ENCODE assay signal across 24 cellular contexts in the genomic region with DNA sequence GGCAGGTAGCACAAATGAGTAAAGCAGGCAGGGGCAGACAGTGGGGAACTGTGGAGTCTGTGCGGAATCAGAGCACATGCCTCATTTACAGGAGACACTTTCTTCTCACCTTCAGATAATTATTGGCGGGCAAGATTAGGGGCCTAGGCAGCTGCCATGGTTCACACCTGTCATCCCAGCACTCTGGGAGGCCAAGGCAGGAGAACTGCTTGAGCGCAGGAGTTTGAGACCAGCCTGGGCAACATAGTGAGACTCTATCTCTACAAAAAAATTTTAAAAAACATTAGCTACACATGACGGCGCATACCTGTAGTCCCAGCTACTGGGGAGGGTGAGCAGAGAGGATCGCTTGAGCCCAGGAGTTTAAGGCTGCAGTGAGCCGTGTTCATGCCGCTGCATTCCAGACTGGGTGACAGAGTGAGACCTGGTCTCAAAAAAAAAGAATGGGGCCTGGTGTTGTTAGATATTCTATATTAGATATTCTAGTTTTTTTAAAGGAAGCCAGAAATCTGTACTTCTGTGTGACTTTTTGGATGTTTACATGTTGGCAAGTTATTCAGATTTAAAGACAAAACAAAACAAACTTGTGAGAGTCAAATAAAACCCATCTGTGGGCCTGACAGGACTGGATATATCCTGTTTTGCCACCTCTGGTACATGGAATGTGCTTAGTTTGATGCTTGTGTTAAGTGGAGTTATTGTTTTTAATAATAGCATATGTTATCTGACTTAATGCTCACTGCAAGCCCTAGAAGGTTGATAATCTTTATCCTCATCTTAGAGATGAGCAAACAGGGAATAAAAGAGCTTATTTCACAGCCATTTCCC. TPM values are rescaled to one million over a fixed set of nuclear protein-coding genes. Genes with fewer than 3 reads are reported as not detected.
DNase-seq lines count a peak whose midpoint lies in the region; ATAC-seq, FAIRE-seq and TF ChIP-seq lines count a peak whose summit lies in the region.
"Had no signal": no experiment of that assay in that cellular context is flagged by ENCODE, and none has a peak within 500 bp of the region (broad histone marks: within the 10 kb centered on the region; RNA-seq: fewer than 3 reads in every experiment).

No MANE protein-coding gene starts in this region.

- peaks cover 9% of the 10 kb centered on the region for H3K36me3 ChIP-seq in left ventricle myocardium inferior
- peaks cover 40 to 43% of the 10 kb centered on the region in 2 experiments for H3K36me3 ChIP-seq in endothelial cell of umbilical vein (ENCODE audit: control insufficient read depth in 2 of 2, extremely low read depth in 1 of 2, insufficient read depth in 2 of 2, low read length in 2 of 2)

- H3K4me3 ChIP-seq in left ventricle myocardium inferior (no peak overlapping the region), endothelial cell of umbilical vein (replicated peaks in 1 of 3; ENCODE audit: insufficient read depth in 1 of 3, low read depth in 1 of 3, low read length in 3 of 3) (no peak overlapping the region)
- H3K4me3 ChIP-seq: lung, upper lobe of left lung had no signal

- no peaks in the 10 kb centered on the region for H3K79me2 ChIP-seq in endothelial cell of umbilical vein (ENCODE audit: control insufficient read depth, insufficient read depth, low read length)

- H3K4me1 Mint-ChIP-seq in nephron, result peaks cover 46% of the 10 kb centered on the region

- TF ChIP-seq POLR2A in endothelial cell of umbilical vein (IDR thresholded peaks at IDR 0.05; ENCODE audit: low read depth, low read length), result no peak

- no peak for FAIRE-seq in endothelial cell of umbilical vein (lab: Jason Lieb, UNC)
- FAIRE-seq: bronchial epithelial cell had no signal

- H3K4me2 ChIP-seq in endothelial cell of umbilical vein (ENCODE audit: insufficient read depth, low read length), result no peak overlapping the region

- H3K27me3 Mint-ChIP-seq in nephron (ENCODE audit: low read depth), result no peaks in the 10 kb centered on the region

- no peaks in the 10 kb centered on the region for H4K20me1 ChIP-seq in endothelial cell of umbilical vein (replicated peaks; ENCODE audit: control insufficient read depth, extremely low read depth, insufficient read depth, low read length)

- no peaks in the 10 kb centered on the region for H3K9me3 ChIP-seq in left ventricle myocardium inferior (replicated peaks)
- no peaks in the 10 kb centered on the region for H3K9me3 ChIP-seq in endothelial cell of umbilical vein (replicated peaks; ENCODE audit: control insufficient read depth, insufficient read depth, low read length)
- H3K9me3 ChIP-seq: Caco-2, upper lobe of left lung had no signal

- dilution Hi-C loops in endothelial cell of umbilical vein (cut with MboI; ENCODE audit: extremely low pct_ligation_motif_present, low sequenced_read_pairs), result no loop called here

- H3K9ac ChIP-seq in endothelial cell of umbilical vein (replicated peaks; ENCODE audit: extremely low read depth, insufficient read depth, low read length), result no peak overlapping the region

- intact Hi-C loops in left ventricle myocardium inferior (cut with micrococcal nuclease), result no loop called here
- intact Hi-C loops in Right ventricle myocardium superior (cut with DNase I), result no loop called here
- intact Hi-C loops in endothelial cell of umbilical vein (cut with micrococcal nuclease), result loop anchor here (5.0 kb wide), 1 partner anchor 1987 kb away; no protein-coding TSS in a partner anchor

- CTCF ChIA-PET in endothelial cell of umbilical vein (lab: Charles Lee), result interaction anchor here (1.1 to 5.5 kb wide), 4 partner anchors 9 to 39 kb away, joined by 3 to 34 read pairs (median 4); no protein-coding TSS in a partner anchor

- ATAC-seq in Right ventricle myocardium superior (ENCODE audit: poor library complexity), result no peak
- no peak for ATAC-seq in GM19023 (IDR thresholded peaks at IDR 0.05; ENCODE audit: unreplicated experiment)
- ATAC-seq in HG03469 (IDR thresholded peaks at IDR 0.05; ENCODE audit: unreplicated experiment), result no peak
- ATAC-seq: activated CD8-positive, alpha-beta T cell treated with anti-CD3 and anti-CD28 coated beads, Interleukin-2, amount 10 ng/mL, durations not matched to agents 7 days and 5 days; stimulated activated naive CD8-positive, alpha-beta T cell treated with anti-CD3 and anti-CD28 coated beads, Interleukin-15, Interleukin-2, amounts not matched to agents 100 U/mL and 50 U/mL, for 24 hours had no signal

- POLR2A ChIA-PET in endothelial cell of umbilical vein (lab: Charles Lee), result interaction anchor here (0.8 kb wide), 1 partner anchor 9 kb away, joined by 5 read pairs; no protein-coding TSS in a partner anchor

- H2AFZ ChIP-seq in endothelial cell of umbilical vein (ENCODE audit: low read depth, low read length), result no peak overlapping the region

- H3K27me3 ChIP-seq in left ventricle myocardium inferior (ENCODE audit: low read depth) (no peaks in the 10 kb centered on the region), endothelial cell of umbilical vein (ENCODE audit: control insufficient read depth in 2 of 2, insufficient read depth in 2 of 2, low read length in 2 of 2) (no peaks in the 10 kb centered on the region)
- H3K27me3 ChIP-seq: upper lobe of left lung had no signal

- H3K9me3 Mint-ChIP-seq in nephron, result no peaks in the 10 kb centered on the region
- H3K9me3 Mint-ChIP-seq: activated T-cell treated with anti-CD3 and anti-CD28 coated beads, Interleukin-2, amount 50 U/mL, for 24 hours; H9 had no signal

- BruUV-seq in endothelial cell of umbilical vein (replicated peaks; lab: Mats Ljungman, UMichigan), result no TSS peak

- H3K27ac Mint-ChIP-seq in nephron, result peak overlapping the region; percentile 36 to 88 (median 56)
- H3K27ac Mint-ChIP-seq: activated CD8-positive, alpha-beta T cell treated with anti-CD3 and anti-CD28 coated beads, Interleukin-2, amount 10 ng/mL, durations not matched to agents 7 days and 5 days; activated T-cell treated with anti-CD3 and anti-CD28 coated beads, Interleukin-2, amount 50 U/mL, for 24 hours; H9; IgD-negative memory B cell had no signal

- no peak for TF ChIP-seq CTCF in left ventricle myocardium inferior (IDR thresholded peaks at IDR 0.05; ENCODE audit: borderline replicate concordance)
- TF ChIP-seq CTCF in endothelial cell of umbilical vein (IDR thresholded peaks at IDR 0.05; ENCODE audit: extremely low read depth in 1 of 2, insufficient read depth in 1 of 2, low read depth in 1 of 2, low read length in 2 of 2), result no peak
- TF ChIP-seq CTCF in nephron (IDR thresholded peaks at IDR 0.05; ENCODE audit: unreplicated experiment in 3 of 3), result no peak

- peak overlapping the region; percentile 70 for H3K27ac ChIP-seq in left ventricle myocardium inferior (replicated peaks)
- peak overlapping the region; percentile 95 for H3K27ac ChIP-seq in endothelial cell of umbilical vein (ENCODE audit: insufficient read depth, low read depth, low read length)

- H3K4me3 Mint-ChIP-seq in nephron, result no peak overlapping the region
- H3K4me3 Mint-ChIP-seq: activated CD8-positive, alpha-beta T cell treated with anti-CD3 and anti-CD28 coated beads, Interleukin-2, amount 10 ng/mL, durations not matched to agents 7 days and 5 days; activated T-cell treated with anti-CD3 and anti-CD28 coated beads, Interleukin-2, amount 50 U/mL, for 24 hours; H9; IgD-negative memory B cell had no signal

- H3K9me1 ChIP-seq in endothelial cell of umbilical vein (replicated peaks; ENCODE audit: control insufficient read depth, extremely low read depth, insufficient read depth, low read length), result no peaks in the 10 kb centered on the region

- DNase-seq in left ventricle myocardium inferior, result no peak
- DNase-seq in Right ventricle myocardium superior, result no peak
- DNase-seq in endothelial cell of umbilical vein (ENCODE audit: low read depth, low spot score), result peak; percentile 47
- no peak for DNase-seq in DMS53 (lab: John Stamatoyannopoulos, UW)
- no peak for DNase-seq in DMS 273 (lab: John Stamatoyannopoulos, UW; ENCODE audit: unreplicated experiment)
- DNase-seq: activated CD4-positive, CD25-positive, alpha-beta regulatory T cell; activated CD8-positive, alpha-beta T cell treated with anti-CD3 and anti-CD28 coated beads, Interleukin-2, amount 10 ng/mL, durations not matched to agents 7 days and 5 days; activated naive CD4-positive, alpha-beta T cell; activated T-cell treated with anti-CD3 and anti-CD28 coated beads, Interleukin-2, amount 50 U/mL, for 24 hours; Caco-2; foreskin fibroblast; H9; NCI-H2107; NK-92 treated with Interleukin-12 subunit alpha and Interleukin-12 subunit beta, amount 100 ng/mL, for 24 hours; stimulated activated CD4-positive, alpha-beta T cell treated with anti-CD3 and anti-CD28 coated beads, Interleukin-4, amount 100 ng/mL, for 4 hours; stimulated activated naive CD8-positive, alpha-beta T cell treated with anti-CD3 and anti-CD28 coated beads, Interleukin-15, Interleukin-2, amounts not matched to agents 100 U/mL and 50 U/mL, for 24 hours; T-helper 9 cell; upper lobe of left lung had no signal

- H3K36me3 Mint-ChIP-seq in nephron (ENCODE audit: low read depth), result peaks cover 46% of the 10 kb centered on the region
- H3K36me3 Mint-ChIP-seq: IgD-negative memory B cell had no signal

- peaks cover 59% of the 10 kb centered on the region for H3K4me1 ChIP-seq in left ventricle myocardium inferior
- peaks cover 47% of the 10 kb centered on the region for H3K4me1 ChIP-seq in endothelial cell of umbilical vein (ENCODE audit: control insufficient read depth, extremely low read depth, insufficient read depth, low read length)

RNA-seq across cellular contexts. Expression of a gene that starts 4.9 kb away (rescaled TPM):
- total RNA-seq in left ventricle myocardium inferior (6.9 TPM), Right ventricle myocardium superior (9.6 TPM), endothelial cell of umbilical vein (72.9 and 79.1 TPM in 2 replicates)
- 53.2 and 64.5 TPM in 2 replicates for polyA plus RNA-seq in endothelial cell of umbilical vein
- 42.0 and 42.3 TPM in 2 replicates for polyA plus RNA-seq in endothelial cell of umbilical vein (2011; cell fraction: cytosol; rRNA removed)
- polyA plus RNA-seq in endothelial cell of umbilical vein (2011; cell fraction: nucleus; rRNA removed), result 145 and 154 TPM in 2 replicates
- polyA plus RNA-seq in endothelial cell of umbilical vein (2012), result 55.1 and 64.7 TPM in 2 replicates
- polyA minus RNA-seq in endothelial cell of umbilical vein, result 141 and 155 TPM in 2 replicates
- polyA minus RNA-seq in endothelial cell of umbilical vein (2011; cell fraction: cytosol; rRNA and poly(A)+ RNA removed), result 2.2 TPM
- 161 and 183 TPM in 2 replicates for polyA minus RNA-seq in endothelial cell of umbilical vein (2011; cell fraction: nucleus; rRNA and poly(A)+ RNA removed)
- polyA plus RNA-seq: IgD-negative memory B cell had no signal

RNA-seq across cellular contexts. Expression of a gene that starts 24.9 kb away (rescaled TPM):
- 87.4 TPM for total RNA-seq in left ventricle myocardium inferior
- 102 TPM for total RNA-seq in Right ventricle myocardium superior
- 768 and 771 TPM in 2 replicates for total RNA-seq in endothelial cell of umbilical vein
- polyA plus RNA-seq in endothelial cell of umbilical vein, result 1,508 and 1,752 TPM in 2 replicates
- 1,169 and 1,214 TPM in 2 replicates for polyA plus RNA-seq in endothelial cell of umbilical vein (2011; cell fraction: cytosol; rRNA removed)
- 586 and 676 TPM in 2 replicates for polyA plus RNA-seq in endothelial cell of umbilical vein (2011; cell fraction: nucleus; rRNA removed)
- 770 and 1,141 TPM in 2 replicates for polyA plus RNA-seq in endothelial cell of umbilical vein (2012)
- 2,105 and 2,998 TPM in 2 replicates for polyA minus RNA-seq in endothelial cell of umbilical vein
- polyA minus RNA-seq in endothelial cell of umbilical vein (2011; cell fraction: cytosol; rRNA and poly(A)+ RNA removed), result not detected
- polyA minus RNA-seq in endothelial cell of umbilical vein (2011; cell fraction: nucleus; rRNA and poly(A)+ RNA removed), result 363 and 414 TPM in 2 replicates
- total RNA-seq: activated CD8-positive, alpha-beta T cell treated with anti-CD3 and anti-CD28 coated beads, Interleukin-2, amount 10 ng/mL, durations not matched to agents 7 days and 5 days had no signal
- polyA plus RNA-seq: IgD-negative memory B cell had no signal
